Comparison of ENCODE assay signal across 1 cellular context in the genomic region with DNA sequence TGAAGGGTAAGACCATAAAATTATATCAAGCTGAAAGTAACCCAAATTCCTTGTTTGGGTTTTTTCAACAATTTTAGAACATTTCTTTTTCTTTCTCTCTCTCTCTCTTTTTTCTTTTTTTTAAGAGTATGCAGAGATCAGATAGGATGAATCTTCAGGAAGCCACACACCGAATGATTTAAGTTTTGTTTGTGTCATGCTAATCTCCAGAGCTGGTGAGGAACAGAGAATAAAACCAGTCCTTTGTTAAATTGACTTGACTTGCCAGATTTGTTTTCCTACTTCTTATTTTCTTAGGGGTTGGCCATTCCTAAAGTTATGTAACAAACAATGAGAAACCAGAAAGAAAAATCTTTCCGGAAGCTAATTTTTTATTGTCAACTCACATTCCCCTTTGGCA.
TF ChIP-seq lines count a peak whose summit lies in the region.

No MANE protein-coding gene starts in this region.

TF ChIP-seq in H1, 55 proteins besides CTCF, POLR2A, EP300 and RAD21 (continued from another document):
- TF ChIP-seq, protein P1, sequence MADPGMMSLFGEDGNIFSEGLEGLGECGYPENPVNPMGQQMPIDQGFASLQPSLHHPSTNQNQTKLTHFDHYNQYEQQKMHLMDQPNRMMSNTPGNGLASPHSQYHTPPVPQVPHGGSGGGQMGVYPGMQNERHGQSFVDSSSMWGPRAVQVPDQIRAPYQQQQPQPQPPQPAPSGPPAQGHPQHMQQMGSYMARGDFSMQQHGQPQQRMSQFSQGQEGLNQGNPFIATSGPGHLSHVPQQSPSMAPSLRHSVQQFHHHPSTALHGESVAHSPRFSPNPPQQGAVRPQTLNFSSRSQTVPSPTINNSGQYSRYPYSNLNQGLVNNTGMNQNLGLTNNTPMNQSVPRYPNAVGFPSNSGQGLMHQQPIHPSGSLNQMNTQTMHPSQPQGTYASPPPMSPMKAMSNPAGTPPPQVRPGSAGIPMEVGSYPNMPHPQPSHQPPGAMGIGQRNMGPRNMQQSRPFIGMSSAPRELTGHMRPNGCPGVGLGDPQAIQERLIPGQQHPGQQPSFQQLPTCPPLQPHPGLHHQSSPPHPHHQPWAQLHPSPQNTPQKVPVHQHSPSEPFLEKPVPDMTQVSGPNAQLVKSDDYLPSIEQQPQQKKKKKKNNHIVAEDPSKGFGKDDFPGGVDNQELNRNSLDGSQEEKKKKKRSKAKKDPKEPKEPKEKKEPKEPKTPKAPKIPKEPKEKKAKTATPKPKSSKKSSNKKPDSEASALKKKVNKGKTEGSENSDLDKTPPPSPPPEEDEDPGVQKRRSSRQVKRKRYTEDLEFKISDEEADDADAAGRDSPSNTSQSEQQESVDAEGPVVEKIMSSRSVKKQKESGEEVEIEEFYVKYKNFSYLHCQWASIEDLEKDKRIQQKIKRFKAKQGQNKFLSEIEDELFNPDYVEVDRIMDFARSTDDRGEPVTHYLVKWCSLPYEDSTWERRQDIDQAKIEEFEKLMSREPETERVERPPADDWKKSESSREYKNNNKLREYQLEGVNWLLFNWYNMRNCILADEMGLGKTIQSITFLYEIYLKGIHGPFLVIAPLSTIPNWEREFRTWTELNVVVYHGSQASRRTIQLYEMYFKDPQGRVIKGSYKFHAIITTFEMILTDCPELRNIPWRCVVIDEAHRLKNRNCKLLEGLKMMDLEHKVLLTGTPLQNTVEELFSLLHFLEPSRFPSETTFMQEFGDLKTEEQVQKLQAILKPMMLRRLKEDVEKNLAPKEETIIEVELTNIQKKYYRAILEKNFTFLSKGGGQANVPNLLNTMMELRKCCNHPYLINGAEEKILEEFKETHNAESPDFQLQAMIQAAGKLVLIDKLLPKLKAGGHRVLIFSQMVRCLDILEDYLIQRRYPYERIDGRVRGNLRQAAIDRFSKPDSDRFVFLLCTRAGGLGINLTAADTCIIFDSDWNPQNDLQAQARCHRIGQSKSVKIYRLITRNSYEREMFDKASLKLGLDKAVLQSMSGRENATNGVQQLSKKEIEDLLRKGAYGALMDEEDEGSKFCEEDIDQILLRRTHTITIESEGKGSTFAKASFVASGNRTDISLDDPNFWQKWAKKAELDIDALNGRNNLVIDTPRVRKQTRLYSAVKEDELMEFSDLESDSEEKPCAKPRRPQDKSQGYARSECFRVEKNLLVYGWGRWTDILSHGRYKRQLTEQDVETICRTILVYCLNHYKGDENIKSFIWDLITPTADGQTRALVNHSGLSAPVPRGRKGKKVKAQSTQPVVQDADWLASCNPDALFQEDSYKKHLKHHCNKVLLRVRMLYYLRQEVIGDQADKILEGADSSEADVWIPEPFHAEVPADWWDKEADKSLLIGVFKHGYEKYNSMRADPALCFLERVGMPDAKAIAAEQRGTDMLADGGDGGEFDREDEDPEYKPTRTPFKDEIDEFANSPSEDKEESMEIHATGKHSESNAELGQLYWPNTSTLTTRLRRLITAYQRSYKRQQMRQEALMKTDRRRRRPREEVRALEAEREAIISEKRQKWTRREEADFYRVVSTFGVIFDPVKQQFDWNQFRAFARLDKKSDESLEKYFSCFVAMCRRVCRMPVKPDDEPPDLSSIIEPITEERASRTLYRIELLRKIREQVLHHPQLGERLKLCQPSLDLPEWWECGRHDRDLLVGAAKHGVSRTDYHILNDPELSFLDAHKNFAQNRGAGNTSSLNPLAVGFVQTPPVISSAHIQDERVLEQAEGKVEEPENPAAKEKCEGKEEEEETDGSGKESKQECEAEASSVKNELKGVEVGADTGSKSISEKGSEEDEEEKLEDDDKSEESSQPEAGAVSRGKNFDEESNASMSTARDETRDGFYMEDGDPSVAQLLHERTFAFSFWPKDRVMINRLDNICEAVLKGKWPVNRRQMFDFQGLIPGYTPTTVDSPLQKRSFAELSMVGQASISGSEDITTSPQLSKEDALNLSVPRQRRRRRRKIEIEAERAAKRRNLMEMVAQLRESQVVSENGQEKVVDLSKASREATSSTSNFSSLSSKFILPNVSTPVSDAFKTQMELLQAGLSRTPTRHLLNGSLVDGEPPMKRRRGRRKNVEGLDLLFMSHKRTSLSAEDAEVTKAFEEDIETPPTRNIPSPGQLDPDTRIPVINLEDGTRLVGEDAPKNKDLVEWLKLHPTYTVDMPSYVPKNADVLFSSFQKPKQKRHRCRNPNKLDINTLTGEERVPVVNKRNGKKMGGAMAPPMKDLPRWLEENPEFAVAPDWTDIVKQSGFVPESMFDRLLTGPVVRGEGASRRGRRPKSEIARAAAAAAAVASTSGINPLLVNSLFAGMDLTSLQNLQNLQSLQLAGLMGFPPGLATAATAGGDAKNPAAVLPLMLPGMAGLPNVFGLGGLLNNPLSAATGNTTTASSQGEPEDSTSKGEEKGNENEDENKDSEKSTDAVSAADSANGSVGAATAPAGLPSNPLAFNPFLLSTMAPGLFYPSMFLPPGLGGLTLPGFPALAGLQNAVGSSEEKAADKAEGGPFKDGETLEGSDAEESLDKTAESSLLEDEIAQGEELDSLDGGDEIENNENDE (IDR thresholded peaks at IDR 0.05; ENCODE audit: insufficient replicate concordance, low read length), result peak; percentile 20
